8 cellular contexts compared by ENCODE assay signal in the genomic region with DNA sequence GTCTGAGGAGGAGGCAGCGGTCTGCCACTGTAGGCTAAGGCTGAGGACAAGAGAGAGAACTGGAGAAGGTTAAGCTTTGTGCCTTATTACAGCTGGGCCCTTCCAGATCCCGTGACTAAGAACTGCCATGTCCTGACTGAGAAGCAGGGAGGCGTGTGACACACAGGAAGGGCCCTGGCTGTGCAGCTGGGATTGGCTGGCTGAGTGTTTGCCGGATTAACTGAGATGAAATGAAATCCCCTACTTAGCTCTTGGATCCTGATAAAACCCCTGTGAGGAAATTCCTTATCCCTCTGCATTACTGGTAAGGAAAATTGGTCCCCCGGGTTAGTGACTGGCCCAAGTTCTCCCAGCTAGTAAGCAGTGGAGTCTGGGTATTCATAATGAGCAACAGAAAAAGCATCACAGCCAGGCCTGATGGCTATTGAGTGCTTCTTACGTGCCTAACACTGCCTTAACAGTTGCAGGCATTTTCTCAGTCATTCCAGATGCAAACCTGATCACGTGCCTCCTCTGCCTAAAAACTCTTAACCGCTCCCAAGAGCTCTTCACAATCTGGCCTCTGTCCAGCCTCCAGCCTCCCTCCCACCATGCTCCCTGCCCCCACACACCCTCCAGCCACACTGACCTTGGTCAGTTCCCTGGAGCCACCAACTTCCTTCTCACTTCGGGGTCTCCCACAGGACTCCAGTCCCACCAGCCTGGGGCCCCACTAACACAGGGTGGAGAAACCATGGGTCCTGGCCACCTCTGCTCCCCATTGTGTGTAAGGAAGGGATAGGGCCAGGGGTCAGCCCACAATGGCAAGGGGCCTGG. TPM values are rescaled to one million over a fixed set of nuclear protein-coding genes. Genes with fewer than 3 reads are reported as not detected.
DNase-seq lines count a peak whose midpoint lies in the region; ATAC-seq lines count a peak whose summit lies in the region.

No MANE protein-coding gene starts in this region.

- no peaks in the 10 kb centered on the region for H3K9me3 ChIP-seq in esophagus (ENCODE audit: control insufficient read depth in 2 of 2, insufficient read depth in 1 of 2, low read depth in 1 of 2, low read length in 1 of 2)

- peak; percentile 71 for DNase-seq in AG20443 (ENCODE audit: low spot score)
- peak; percentile 92 for DNase-seq in NCI-H524 treated with DMSO at 0.1 percent for 48 hours (lab: John Stamatoyannopoulos, UW)
- DNase-seq in myocyte (ENCODE audit: low read depth): peak; percentile 65
- no peak for DNase-seq in activated T-cell treated with anti-CD3 and anti-CD28 coated beads, Interleukin-2, amount 50 U/mL, for 48 hours
- DNase-seq in T-helper 1 cell: no peak
- no peak for DNase-seq in activated T-cell treated with anti-CD3 and anti-CD28 coated beads, Interleukin-2, amount 50 U/mL, for 72 hours

- H3K27me3 Mint-ChIP-seq in activated T-cell treated with anti-CD3 and anti-CD28 coated beads, Interleukin-2, amount 50 U/mL, for 72 hours (ENCODE audit: low read depth): no peaks in the 10 kb centered on the region

- peaks cover 8% of the 10 kb centered on the region for H3K4me1 Mint-ChIP-seq in activated T-cell treated with anti-CD3 and anti-CD28 coated beads, Interleukin-2, amount 50 U/mL, for 72 hours (ENCODE audit: low read depth)

- no peak overlapping the region for H3K4me3 Mint-ChIP-seq in activated T-cell treated with anti-CD3 and anti-CD28 coated beads, Interleukin-2, amount 50 U/mL, for 72 hours

- no peak overlapping the region for H3K27ac Mint-ChIP-seq in activated T-cell treated with anti-CD3 and anti-CD28 coated beads, Interleukin-2, amount 50 U/mL, for 72 hours

- H3K36me3 ChIP-seq in esophagus (ENCODE audit: control insufficient read depth in 2 of 2, insufficient read depth in 2 of 2, low read length in 1 of 2): peaks cover 0 to 3% of the 10 kb centered on the region in 2 donors

- H3K36me3 Mint-ChIP-seq in activated T-cell treated with anti-CD3 and anti-CD28 coated beads, Interleukin-2, amount 50 U/mL, for 72 hours (ENCODE audit: insufficient read depth in 2 of 2): peaks cover 0 to 2% of the 10 kb centered on the region in 2 donors

- no peaks in the 10 kb centered on the region for H3K27me3 ChIP-seq in esophagus (ENCODE audit: control insufficient read depth in 1 of 2, insufficient read depth in 2 of 2, low read length in 2 of 2)

- H3K4me3 ChIP-seq in esophagus (ENCODE audit: low read depth in 1 of 2, low read length in 2 of 2): no peak overlapping the region

- 51% methylated on average over 9 of the region's 9 CpGs for WGBS in esophagus, 2 donors

- peaks cover 8 to 17% of the 10 kb centered on the region in 2 donors for H3K4me1 ChIP-seq in esophagus (ENCODE audit: control insufficient read depth in 2 of 2, insufficient read depth in 2 of 2, low read length in 1 of 2)

- ATAC-seq in HG03439 (IDR thresholded peaks at IDR 0.05; ENCODE audit: unreplicated experiment): no peak
- no peak for ATAC-seq in activated T-cell treated with anti-CD3 and anti-CD28 coated beads, Interleukin-2, amount 50 U/mL, for 72 hours (replicated peaks in 1 of 2)

- peak overlapping the region; percentile 47 to 66 for H3K27ac ChIP-seq in esophagus (ENCODE audit: low read depth in 2 of 2, low read length in 1 of 2)

- no peaks in the 10 kb centered on the region for H3K9me3 Mint-ChIP-seq in activated T-cell treated with anti-CD3 and anti-CD28 coated beads, Interleukin-2, amount 50 U/mL, for 72 hours

RNA-seq across cellular contexts. Expression of a gene that starts 37.8 kb away (rescaled TPM):
- polyA plus RNA-seq in esophagus: 1 to 10 TPM; 4.9 to 5.0 TPM
- total RNA-seq in myocyte: 17.2 and 23.0 TPM in 2 replicates
- 20.9 TPM for polyA plus RNA-seq in myocyte (2012)
- 10 to 100 TPM; 16.7 to 18.3 TPM for total RNA-seq in activated T-cell treated with anti-CD3 and anti-CD28 coated beads, Interleukin-2, amount 50 U/mL, for 72 hours

Comparison
In these comparisons a context has a peak if more than half of its experiments do, and no peak if none do; other contexts are left out.
1. DNase-seq: peak in AG20443 (single experiment), NCI-H524 treated with DMSO at 0.1 percent for 48 hours (single experiment) and myocyte (single experiment); none in activated T-cell treated with anti-CD3 and anti-CD28 coated beads, Interleukin-2, amount 50 U/mL, for 48 hours (0 of 2), T-helper 1 cell (0 of 5) and activated T-cell treated with anti-CD3 and anti-CD28 coated beads, Interleukin-2, amount 50 U/mL, for 72 hours (0 of 2).